1 cellular context compared by ENCODE assay signal in the genomic region with DNA sequence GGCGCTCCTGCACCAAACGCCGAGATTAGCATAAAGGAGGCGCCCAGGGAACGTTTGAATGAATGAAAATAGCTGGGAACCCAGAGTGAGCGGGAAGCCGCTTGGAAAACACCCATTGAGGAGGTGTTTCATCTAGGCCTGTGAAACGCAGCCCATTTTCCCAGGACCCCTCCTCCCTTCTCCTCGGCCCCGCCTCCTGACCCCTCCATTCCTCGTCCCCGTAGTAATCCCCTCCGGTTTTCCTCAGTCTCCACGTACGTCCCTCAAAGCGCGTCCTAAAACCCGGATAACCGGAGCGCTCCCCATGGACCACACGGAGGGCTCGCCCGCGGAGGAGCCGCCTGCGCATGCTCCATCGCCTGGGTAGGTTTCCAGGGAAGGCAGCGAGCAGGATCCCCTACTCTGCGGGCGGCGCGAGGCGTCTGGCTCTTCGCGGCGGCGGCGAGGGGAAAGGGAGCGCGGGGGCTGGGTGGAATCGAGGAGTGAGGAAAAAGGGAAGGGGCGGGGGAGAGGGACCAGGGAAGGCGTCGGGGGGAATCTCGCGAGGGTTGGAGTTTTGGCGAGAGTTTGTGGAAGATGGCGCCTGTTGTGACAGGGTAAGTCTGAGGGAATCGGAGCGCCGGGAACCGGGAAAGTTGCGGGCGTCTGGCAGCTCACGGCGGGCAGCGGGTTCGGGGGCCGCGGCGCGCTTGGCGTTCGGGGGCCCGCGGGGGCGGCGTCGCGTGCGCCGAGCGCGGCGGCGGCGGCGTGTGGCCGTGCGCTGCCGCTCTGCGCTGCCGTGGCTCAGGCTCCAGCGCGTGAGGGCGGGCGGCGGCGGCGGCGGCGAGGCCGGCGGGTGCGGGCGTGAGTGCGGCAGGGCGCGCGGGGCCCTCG.
A peak's percentile ranks its signal among the peaks of the same experiment; 100 is the strongest.
TF ChIP-seq lines count a peak whose summit lies in the region.

A gene (plus strand): TSS at position 562 of the 873 bp plus-strand sequence. CDS start 15 bp downstream, at position 577.

TF ChIP-seq in HepG2, 621 proteins besides CTCF, POLR2A, EP300 and RAD21 (continued from another document):
- TF ChIP-seq, protein P1, sequence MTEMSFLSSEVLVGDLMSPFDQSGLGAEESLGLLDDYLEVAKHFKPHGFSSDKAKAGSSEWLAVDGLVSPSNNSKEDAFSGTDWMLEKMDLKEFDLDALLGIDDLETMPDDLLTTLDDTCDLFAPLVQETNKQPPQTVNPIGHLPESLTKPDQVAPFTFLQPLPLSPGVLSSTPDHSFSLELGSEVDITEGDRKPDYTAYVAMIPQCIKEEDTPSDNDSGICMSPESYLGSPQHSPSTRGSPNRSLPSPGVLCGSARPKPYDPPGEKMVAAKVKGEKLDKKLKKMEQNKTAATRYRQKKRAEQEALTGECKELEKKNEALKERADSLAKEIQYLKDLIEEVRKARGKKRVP (CRISPR knock-in tag; IDR thresholded peaks at IDR 0.05) = peak in 1 of 2 experiments; percentile 59; a peak in 1 of 4 replicates
- TF ChIP-seq, protein P2, sequence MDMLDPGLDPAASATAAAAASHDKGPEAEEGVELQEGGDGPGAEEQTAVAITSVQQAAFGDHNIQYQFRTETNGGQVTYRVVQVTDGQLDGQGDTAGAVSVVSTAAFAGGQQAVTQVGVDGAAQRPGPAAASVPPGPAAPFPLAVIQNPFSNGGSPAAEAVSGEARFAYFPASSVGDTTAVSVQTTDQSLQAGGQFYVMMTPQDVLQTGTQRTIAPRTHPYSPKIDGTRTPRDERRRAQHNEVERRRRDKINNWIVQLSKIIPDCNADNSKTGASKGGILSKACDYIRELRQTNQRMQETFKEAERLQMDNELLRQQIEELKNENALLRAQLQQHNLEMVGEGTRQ (IDR thresholded peaks at IDR 0.05; ENCODE audit: low read depth, low read length) = no peak
- TF ChIP-seq, protein P2 (CRISPR knock-in tag; IDR thresholded peaks at IDR 0.05; ENCODE audit: borderline replicate concordance) = no peak
- no peak for TF ChIP-seq NFATC3 (CRISPR knock-in tag; IDR thresholded peaks at IDR 0.05)
- TF ChIP-seq NR2F6 (IDR thresholded peaks at IDR 0.05) = 0 out of 2 replicates have a peak, but pooled peaks have one; percentile 50
- TF ChIP-seq NR2F6 (CRISPR knock-in tag; IDR thresholded peaks at IDR 0.05) = peak; percentile 72
- TF ChIP-seq, protein P3, sequence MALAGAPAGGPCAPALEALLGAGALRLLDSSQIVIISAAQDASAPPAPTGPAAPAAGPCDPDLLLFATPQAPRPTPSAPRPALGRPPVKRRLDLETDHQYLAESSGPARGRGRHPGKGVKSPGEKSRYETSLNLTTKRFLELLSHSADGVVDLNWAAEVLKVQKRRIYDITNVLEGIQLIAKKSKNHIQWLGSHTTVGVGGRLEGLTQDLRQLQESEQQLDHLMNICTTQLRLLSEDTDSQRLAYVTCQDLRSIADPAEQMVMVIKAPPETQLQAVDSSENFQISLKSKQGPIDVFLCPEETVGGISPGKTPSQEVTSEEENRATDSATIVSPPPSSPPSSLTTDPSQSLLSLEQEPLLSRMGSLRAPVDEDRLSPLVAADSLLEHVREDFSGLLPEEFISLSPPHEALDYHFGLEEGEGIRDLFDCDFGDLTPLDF (CRISPR knock-in tag; IDR thresholded peaks at IDR 0.05) = no peak
- no peak; the same call in 1 of the 2 replicates for TF ChIP-seq KDM5B (CRISPR knock-in tag; IDR thresholded peaks at IDR 0.05; ENCODE audit: borderline replicate concordance)
- no peak for TF ChIP-seq NFKB2 (CRISPR knock-in tag; IDR thresholded peaks at IDR 0.05; ENCODE audit: borderline replicate concordance)
- TF ChIP-seq, protein P4, sequence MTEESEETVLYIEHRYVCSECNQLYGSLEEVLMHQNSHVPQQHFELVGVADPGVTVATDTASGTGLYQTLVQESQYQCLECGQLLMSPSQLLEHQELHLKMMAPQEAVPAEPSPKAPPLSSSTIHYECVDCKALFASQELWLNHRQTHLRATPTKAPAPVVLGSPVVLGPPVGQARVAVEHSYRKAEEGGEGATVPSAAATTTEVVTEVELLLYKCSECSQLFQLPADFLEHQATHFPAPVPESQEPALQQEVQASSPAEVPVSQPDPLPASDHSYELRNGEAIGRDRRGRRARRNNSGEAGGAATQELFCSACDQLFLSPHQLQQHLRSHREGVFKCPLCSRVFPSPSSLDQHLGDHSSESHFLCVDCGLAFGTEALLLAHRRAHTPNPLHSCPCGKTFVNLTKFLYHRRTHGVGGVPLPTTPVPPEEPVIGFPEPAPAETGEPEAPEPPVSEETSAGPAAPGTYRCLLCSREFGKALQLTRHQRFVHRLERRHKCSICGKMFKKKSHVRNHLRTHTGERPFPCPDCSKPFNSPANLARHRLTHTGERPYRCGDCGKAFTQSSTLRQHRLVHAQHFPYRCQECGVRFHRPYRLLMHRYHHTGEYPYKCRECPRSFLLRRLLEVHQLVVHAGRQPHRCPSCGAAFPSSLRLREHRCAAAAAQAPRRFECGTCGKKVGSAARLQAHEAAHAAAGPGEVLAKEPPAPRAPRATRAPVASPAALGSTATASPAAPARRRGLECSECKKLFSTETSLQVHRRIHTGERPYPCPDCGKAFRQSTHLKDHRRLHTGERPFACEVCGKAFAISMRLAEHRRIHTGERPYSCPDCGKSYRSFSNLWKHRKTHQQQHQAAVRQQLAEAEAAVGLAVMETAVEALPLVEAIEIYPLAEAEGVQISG (CRISPR knock-in tag; IDR thresholded peaks at IDR 0.05) = peak; percentile 75
- TF ChIP-seq ZNF160 (CRISPR knock-in tag; IDR thresholded peaks at IDR 0.05) = no peak
- TF ChIP-seq NFIB (CRISPR knock-in tag; IDR thresholded peaks at IDR 0.05; ENCODE audit: borderline replicate concordance) = no peak
